ENCODE assay signal across 1 cellular context in the genomic region with DNA sequence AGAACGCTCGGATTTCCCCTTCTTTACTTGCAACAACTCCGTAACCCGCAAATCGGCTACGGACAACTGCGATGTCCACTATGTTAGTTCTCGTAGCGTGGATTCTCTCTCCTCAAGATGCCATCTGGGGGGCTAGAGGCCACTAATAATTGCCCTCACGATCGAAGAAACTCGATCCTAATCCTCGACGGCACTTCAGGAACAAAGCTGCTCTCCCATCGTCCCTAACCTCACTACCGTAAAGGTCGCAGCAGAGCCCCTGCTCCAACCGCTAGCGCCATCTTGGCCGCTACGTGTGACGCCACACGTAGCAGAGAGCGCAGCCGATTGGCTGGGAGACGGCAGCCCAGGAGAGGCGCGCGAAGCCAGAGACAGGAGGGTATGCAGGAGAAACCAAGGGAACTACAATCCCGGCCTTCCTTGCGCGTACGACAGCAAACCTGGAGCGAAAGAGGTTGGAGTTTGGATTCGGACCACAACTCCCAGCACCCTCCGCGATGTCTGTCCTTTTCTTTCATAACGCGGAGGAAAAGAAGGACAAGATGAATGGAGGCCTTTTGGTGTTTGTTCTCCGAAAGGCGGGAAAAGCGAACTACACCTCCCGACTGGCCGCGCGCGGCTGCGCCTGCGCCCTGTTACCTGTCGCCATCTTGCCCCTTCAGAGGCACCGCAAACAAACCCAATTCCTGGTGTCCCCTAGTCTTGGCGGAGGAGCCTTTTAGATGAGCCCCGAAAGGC.
TF ChIP-seq lines count a peak whose summit lies in the region.

A gene with protein sequence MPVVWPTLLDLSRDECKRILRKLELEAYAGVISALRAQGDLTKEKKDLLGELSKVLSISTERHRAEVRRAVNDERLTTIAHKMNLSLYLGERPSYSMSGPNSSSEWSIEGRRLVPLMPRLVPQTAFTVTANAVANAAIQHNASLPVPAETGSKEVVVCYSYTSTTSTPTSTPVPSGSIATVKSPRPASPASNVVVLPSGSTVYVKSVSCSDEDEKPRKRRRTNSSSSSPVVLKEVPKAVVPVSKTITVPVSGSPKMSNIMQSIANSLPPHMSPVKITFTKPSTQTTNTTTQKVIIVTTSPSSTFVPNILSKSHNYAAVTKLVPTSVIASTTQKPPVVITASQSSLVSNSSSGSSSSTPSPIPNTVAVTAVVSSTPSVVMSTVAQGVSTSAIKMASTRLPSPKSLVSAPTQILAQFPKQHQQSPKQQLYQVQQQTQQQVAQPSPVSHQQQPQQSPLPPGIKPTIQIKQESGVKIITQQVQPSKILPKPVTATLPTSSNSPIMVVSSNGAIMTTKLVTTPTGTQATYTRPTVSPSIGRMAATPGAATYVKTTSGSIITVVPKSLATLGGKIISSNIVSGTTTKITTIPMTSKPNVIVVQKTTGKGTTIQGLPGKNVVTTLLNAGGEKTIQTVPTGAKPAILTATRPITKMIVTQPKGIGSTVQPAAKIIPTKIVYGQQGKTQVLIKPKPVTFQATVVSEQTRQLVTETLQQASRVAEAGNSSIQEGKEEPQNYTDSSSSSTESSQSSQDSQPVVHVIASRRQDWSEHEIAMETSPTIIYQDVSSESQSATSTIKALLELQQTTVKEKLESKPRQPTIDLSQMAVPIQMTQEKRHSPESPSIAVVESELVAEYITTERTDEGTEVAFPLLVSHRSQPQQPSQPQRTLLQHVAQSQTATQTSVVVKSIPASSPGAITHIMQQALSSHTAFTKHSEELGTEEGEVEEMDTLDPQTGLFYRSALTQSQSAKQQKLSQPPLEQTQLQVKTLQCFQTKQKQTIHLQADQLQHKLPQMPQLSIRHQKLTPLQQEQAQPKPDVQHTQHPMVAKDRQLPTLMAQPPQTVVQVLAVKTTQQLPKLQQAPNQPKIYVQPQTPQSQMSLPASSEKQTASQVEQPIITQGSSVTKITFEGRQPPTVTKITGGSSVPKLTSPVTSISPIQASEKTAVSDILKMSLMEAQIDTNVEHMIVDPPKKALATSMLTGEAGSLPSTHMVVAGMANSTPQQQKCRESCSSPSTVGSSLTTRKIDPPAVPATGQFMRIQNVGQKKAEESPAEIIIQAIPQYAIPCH (N-terminal part only) (plus strand): TSS at position 635 of the 738 bp plus-strand sequence. CDS start 1,921 bp downstream, outside the sequence.

TF ChIP-seq in K562, 482 proteins besides CTCF, POLR2A, EP300 and RAD21 (continued from another document and continues in another):
- TF ChIP-seq, protein P1, sequence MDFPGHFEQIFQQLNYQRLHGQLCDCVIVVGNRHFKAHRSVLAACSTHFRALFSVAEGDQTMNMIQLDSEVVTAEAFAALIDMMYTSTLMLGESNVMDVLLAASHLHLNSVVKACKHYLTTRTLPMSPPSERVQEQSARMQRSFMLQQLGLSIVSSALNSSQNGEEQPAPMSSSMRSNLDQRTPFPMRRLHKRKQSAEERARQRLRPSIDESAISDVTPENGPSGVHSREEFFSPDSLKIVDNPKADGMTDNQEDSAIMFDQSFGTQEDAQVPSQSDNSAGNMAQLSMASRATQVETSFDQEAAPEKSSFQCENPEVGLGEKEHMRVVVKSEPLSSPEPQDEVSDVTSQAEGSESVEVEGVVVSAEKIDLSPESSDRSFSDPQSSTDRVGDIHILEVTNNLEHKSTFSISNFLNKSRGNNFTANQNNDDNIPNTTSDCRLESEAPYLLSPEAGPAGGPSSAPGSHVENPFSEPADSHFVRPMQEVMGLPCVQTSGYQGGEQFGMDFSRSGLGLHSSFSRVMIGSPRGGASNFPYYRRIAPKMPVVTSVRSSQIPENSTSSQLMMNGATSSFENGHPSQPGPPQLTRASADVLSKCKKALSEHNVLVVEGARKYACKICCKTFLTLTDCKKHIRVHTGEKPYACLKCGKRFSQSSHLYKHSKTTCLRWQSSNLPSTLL (IDR thresholded peaks at IDR 0.05) = no peak
- TF ChIP-seq PCBP2 (IDR thresholded peaks at IDR 0.05; ENCODE audit: low read depth, low read length, poor library complexity, severe bottlenecking) (no peak), PURB (CRISPR knock-in tag; IDR thresholded peaks at IDR 0.05; ENCODE audit: low read depth) (no peak), POLR2H (tag; IDR thresholded peaks at IDR 0.05; ENCODE audit: low read depth) (peak; percentile 96), KHSRP (IDR thresholded peaks at IDR 0.05) (no peak), ZNF699 (CRISPR knock-in tag; IDR thresholded peaks at IDR 0.05; ENCODE audit: insufficient replicate concordance) (no peak), KAT8 (IDR thresholded peaks at IDR 0.05; ENCODE audit: low read depth) (no peak), ZNF175 (CRISPR knock-in tag; IDR thresholded peaks at IDR 0.05; ENCODE audit: low read depth) (peak; percentile 46; the same call in 1 of the 2 replicates), ZEB2 (IDR thresholded peaks at IDR 0.05) (no peak), SMARCE1 (IDR thresholded peaks at IDR 0.05) (no peak), SRF (CRISPR knock-in tag; IDR thresholded peaks at IDR 0.05) (no peak; a peak in 1 of 4 replicates), CBX2 (IDR thresholded peaks at IDR 0.05; ENCODE audit: insufficient read depth, low read length, poor library complexity, severe bottlenecking) (no peak), IFI16 (CRISPR knock-in tag; IDR thresholded peaks at IDR 0.05) (no peak), MEIS2 (IDR thresholded peaks at IDR 0.05; ENCODE audit: partially characterized antibody) (peak; percentile 82), ZNF586 (CRISPR knock-in tag; conservative IDR thresholded peaks at IDR 0.05) (no peak), ESRRB (CRISPR knock-in tag; IDR thresholded peaks at IDR 0.05; ENCODE audit: borderline replicate concordance) (no peak), ZNF217 (CRISPR knock-in tag; IDR thresholded peaks at IDR 0.05) (no peak), DIDO1 (tag; IDR thresholded peaks at IDR 0.05; ENCODE audit: low read depth) (0 out of 2 replicates have a peak, but pooled peaks have one; percentile 53), ZNF551 (CRISPR knock-in tag; IDR thresholded peaks at IDR 0.05) (no peak), BCL6 (CRISPR knock-in tag; IDR thresholded peaks at IDR 0.05) (no peak), GABPA (tag; conservative IDR thresholded peaks at IDR 0.05; ENCODE audit: low read depth) (no peak; the same call in 1 of the 2 replicates), CHD2 (IDR thresholded peaks at IDR 0.05; ENCODE audit: low read depth, low read length) (0 out of 2 replicates have a peak, but pooled peaks have one; percentile 20), SRSF3 (IDR thresholded peaks at IDR 0.05; ENCODE audit: insufficient read depth, low read length) (no peak), RFX5 (IDR thresholded peaks at IDR 0.05; ENCODE audit: low read depth, low read length) (no peak), FOXK1 (CRISPR knock-in tag; IDR thresholded peaks at IDR 0.05; ENCODE audit: borderline replicate concordance) (no peak; the same call in 1 of the 2 replicates), ZKSCAN8 (CRISPR knock-in tag; IDR thresholded peaks at IDR 0.05) (no peak), ZNF316 (IDR thresholded peaks at IDR 0.05) (no peak), PTTG1 (tag; IDR thresholded peaks at IDR 0.05; ENCODE audit: low read depth) (no peak), NFIC (IDR thresholded peaks at IDR 0.05) (peak; percentile 46), ZNF644 (tag; IDR thresholded peaks at IDR 0.05; ENCODE audit: low read depth) (peak; percentile 27; the same call in 1 of the 2 replicates), ZBED1 (IDR thresholded peaks at IDR 0.05) (0 out of 2 replicates have a peak, but pooled peaks have one; percentile 60), KLF16 (IDR thresholded peaks at IDR 0.05) (no peak), ATF1 (CRISPR knock-in tag; IDR thresholded peaks at IDR 0.05) (no peak), ATF1 (tag; IDR thresholded peaks at IDR 0.05) (peak; percentile 97)
- TF ChIP-seq, protein P2, sequence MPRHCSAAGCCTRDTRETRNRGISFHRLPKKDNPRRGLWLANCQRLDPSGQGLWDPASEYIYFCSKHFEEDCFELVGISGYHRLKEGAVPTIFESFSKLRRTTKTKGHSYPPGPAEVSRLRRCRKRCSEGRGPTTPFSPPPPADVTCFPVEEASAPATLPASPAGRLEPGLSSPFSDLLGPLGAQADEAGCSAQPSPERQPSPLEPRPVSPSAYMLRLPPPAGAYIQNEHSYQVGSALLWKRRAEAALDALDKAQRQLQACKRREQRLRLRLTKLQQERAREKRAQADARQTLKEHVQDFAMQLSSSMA (CRISPR knock-in tag; IDR thresholded peaks at IDR 0.05) = no peak
- TF ChIP-seq, protein P3, sequence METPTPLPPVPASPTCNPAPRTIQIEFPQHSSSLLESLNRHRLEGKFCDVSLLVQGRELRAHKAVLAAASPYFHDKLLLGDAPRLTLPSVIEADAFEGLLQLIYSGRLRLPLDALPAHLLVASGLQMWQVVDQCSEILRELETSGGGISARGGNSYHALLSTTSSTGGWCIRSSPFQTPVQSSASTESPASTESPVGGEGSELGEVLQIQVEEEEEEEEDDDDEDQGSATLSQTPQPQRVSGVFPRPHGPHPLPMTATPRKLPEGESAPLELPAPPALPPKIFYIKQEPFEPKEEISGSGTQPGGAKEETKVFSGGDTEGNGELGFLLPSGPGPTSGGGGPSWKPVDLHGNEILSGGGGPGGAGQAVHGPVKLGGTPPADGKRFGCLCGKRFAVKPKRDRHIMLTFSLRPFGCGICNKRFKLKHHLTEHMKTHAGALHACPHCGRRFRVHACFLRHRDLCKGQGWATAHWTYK (CRISPR knock-in tag; IDR thresholded peaks at IDR 0.05) = no peak
- TF ChIP-seq, protein P4, sequence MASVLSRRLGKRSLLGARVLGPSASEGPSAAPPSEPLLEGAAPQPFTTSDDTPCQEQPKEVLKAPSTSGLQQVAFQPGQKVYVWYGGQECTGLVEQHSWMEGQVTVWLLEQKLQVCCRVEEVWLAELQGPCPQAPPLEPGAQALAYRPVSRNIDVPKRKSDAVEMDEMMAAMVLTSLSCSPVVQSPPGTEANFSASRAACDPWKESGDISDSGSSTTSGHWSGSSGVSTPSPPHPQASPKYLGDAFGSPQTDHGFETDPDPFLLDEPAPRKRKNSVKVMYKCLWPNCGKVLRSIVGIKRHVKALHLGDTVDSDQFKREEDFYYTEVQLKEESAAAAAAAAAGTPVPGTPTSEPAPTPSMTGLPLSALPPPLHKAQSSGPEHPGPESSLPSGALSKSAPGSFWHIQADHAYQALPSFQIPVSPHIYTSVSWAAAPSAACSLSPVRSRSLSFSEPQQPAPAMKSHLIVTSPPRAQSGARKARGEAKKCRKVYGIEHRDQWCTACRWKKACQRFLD (CRISPR knock-in tag; IDR thresholded peaks at IDR 0.05) = peak; percentile 10; the same call in 1 of the 2 replicates
- TF ChIP-seq, protein P5, sequence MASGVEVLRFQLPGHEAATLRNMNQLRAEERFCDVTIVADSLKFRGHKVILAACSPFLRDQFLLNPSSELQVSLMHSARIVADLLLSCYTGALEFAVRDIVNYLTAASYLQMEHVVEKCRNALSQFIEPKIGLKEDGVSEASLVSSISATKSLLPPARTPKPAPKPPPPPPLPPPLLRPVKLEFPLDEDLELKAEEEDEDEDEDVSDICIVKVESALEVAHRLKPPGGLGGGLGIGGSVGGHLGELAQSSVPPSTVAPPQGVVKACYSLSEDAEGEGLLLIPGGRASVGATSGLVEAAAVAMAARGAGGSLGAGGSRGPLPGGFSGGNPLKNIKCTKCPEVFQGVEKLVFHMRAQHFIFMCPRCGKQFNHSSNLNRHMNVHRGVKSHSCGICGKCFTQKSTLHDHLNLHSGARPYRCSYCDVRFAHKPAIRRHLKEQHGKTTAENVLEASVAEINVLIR (CRISPR knock-in tag; IDR thresholded peaks at IDR 0.05) = peak; percentile 54
- TF ChIP-seq, protein P6, sequence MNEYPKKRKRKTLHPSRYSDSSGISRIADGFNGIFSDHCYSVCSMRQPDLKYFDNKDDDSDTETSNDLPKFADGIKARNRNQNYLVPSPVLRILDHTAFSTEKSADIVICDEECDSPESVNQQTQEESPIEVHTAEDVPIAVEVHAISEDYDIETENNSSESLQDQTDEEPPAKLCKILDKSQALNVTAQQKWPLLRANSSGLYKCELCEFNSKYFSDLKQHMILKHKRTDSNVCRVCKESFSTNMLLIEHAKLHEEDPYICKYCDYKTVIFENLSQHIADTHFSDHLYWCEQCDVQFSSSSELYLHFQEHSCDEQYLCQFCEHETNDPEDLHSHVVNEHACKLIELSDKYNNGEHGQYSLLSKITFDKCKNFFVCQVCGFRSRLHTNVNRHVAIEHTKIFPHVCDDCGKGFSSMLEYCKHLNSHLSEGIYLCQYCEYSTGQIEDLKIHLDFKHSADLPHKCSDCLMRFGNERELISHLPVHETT (CRISPR knock-in tag; conservative IDR thresholded peaks at IDR 0.05 in 1 of 2, IDR thresholded peaks at IDR 0.05 in 1 of 2) = peak in 1 of 2 experiments; percentile 56; a peak in 2 of 4 replicates
- TF ChIP-seq, protein P7, sequence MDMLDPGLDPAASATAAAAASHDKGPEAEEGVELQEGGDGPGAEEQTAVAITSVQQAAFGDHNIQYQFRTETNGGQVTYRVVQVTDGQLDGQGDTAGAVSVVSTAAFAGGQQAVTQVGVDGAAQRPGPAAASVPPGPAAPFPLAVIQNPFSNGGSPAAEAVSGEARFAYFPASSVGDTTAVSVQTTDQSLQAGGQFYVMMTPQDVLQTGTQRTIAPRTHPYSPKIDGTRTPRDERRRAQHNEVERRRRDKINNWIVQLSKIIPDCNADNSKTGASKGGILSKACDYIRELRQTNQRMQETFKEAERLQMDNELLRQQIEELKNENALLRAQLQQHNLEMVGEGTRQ (CRISPR knock-in tag; IDR thresholded peaks at IDR 0.05) = no peak
- TF ChIP-seq, protein P8, sequence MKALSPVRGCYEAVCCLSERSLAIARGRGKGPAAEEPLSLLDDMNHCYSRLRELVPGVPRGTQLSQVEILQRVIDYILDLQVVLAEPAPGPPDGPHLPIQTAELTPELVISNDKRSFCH (CRISPR knock-in tag; IDR thresholded peaks at IDR 0.05) = no peak
- TF ChIP-seq, protein P8 (tag; IDR thresholded peaks at IDR 0.05) = peak; percentile 87; the same call in 1 of the 2 replicates
- TF ChIP-seq, protein P9, sequence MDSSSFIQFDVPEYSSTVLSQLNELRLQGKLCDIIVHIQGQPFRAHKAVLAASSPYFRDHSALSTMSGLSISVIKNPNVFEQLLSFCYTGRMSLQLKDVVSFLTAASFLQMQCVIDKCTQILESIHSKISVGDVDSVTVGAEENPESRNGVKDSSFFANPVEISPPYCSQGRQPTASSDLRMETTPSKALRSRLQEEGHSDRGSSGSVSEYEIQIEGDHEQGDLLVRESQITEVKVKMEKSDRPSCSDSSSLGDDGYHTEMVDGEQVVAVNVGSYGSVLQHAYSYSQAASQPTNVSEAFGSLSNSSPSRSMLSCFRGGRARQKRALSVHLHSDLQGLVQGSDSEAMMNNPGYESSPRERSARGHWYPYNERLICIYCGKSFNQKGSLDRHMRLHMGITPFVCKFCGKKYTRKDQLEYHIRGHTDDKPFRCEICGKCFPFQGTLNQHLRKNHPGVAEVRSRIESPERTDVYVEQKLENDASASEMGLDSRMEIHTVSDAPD (CRISPR knock-in tag; IDR thresholded peaks at IDR 0.05) = no peak
- TF ChIP-seq, protein P10, sequence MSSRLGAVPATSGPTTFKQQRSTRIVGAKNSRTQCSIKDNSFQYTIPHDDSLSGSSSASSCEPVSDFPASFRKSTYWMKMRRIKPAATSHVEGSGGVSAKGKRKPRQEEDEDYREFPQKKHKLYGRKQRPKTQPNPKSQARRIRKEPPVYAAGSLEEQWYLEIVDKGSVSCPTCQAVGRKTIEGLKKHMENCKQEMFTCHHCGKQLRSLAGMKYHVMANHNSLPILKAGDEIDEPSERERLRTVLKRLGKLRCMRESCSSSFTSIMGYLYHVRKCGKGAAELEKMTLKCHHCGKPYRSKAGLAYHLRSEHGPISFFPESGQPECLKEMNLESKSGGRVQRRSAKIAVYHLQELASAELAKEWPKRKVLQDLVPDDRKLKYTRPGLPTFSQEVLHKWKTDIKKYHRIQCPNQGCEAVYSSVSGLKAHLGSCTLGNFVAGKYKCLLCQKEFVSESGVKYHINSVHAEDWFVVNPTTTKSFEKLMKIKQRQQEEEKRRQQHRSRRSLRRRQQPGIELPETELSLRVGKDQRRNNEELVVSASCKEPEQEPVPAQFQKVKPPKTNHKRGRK (tag; IDR thresholded peaks at IDR 0.05) = no peak
